Comparison of ENCODE assay signal across 6 cellular contexts in the genomic region with DNA sequence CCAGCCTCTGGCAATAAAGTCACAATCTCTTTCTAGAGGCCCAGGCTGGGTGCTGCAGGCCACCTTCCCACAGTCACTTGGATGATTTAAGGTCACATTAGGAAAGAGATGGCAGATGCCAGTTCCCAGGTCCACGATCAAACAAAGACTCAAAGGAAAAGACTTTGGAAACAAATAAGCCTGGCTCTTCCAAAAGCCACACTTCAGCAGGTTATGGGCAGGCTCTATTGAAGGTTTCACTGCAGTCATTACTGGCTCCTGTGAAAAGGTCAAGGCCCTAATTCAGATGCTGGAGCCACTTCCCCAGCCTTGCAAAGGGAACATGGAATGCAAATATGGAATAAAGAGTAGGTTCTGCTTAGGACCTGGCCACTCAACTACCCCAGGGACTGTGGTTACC.
"Had no signal": no experiment of that assay in that cellular context is flagged by ENCODE, and none has a peak within 500 bp of the region (broad histone marks: within the 10 kb centered on the region; RNA-seq: fewer than 3 reads in every experiment).

No MANE protein-coding gene starts in this region.

- H3K4me2 ChIP-seq: GM23338 had no signal

- H3K4me3 ChIP-seq: GM23338, HAP-1, K562 had no signal

- H3K9me3 ChIP-seq: HAP-1 had no signal

- ATAC-seq: HCT116, K562 had no signal

- DNase-seq: HFFc6, IMR-90 had no signal

- H3K4me1 ChIP-seq: HAP-1 had no signal

- H3K36me3 ChIP-seq: HAP-1 had no signal
